In the genomic region with DNA sequence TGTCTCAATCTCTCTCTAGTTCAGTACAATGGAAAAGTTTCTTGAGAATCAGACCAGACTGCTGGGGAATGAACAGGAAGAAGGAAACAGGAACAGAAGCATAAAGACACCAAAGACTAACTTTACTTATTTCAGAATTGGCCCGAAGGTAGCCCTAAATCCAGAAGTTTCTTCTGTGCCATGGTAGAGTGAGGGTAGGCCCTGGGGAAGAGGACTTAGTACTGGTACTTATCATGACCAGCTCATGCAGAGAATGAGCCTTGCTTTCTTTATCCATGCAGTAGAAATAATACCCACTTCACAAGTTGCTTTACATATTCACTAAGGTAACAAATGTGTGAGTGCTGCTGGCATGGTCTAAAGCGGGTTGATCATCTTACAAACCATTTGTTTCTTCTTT, we compare ENCODE assay signal across 13 cellular contexts.
A peak's percentile ranks its signal among the peaks of the same experiment; 100 is the strongest.
DNase-seq lines count a peak whose midpoint lies in the region; ATAC-seq and TF ChIP-seq lines count a peak whose summit lies in the region.
"Had no signal": no experiment of that assay in that cellular context is flagged by ENCODE, and none has a peak within 500 bp of the region (broad histone marks: within the 10 kb centered on the region; RNA-seq: fewer than 3 reads in every experiment).

No MANE protein-coding gene starts in this region.

- no peak overlapping the region for H3K4me3 Mint-ChIP-seq in nephron progenitor cell

- peak overlapping the region; percentile 91 to 100 (median 98) for H3K27ac ChIP-seq in BLaER1 treated with 17β-estradiol and CSF1 and Interleukin-3, amounts not matched to agents 10 nM and 100 nM
- H3K27ac ChIP-seq in left lung, result peak overlapping the region; percentile 60 to 97
- H3K27ac ChIP-seq: psoas muscle, SJCRH30 had no signal

- no peak for TF ChIP-seq CTCF in left lung (IDR thresholded peaks at IDR 0.05)
- TF ChIP-seq CTCF in nephron progenitor cell (IDR thresholded peaks at IDR 0.05), result no peak

- no peaks in the 10 kb centered on the region for H3K9me3 ChIP-seq in BLaER1 treated with 17β-estradiol and CSF1 and Interleukin-3, amounts not matched to agents 10 nM and 100 nM (replicated peaks in 1 of 11)
- H3K9me3 ChIP-seq in left lung, result no peaks in the 10 kb centered on the region
- H3K9me3 ChIP-seq: psoas muscle, SJCRH30 had no signal

- H3K27me3 Mint-ChIP-seq in nephron progenitor cell (ENCODE audit: low read depth, poor library complexity), result peaks cover 11% of the 10 kb centered on the region

- intact Hi-C loops in left lung (cut with DNase I), result no loop called here

- H3K27ac Mint-ChIP-seq in nephron progenitor cell, result no peak overlapping the region

- H3K9me3 Mint-ChIP-seq in nephron progenitor cell, result no peaks in the 10 kb centered on the region

- H3K9ac ChIP-seq in BLaER1 treated with 17β-estradiol and CSF1 and Interleukin-3, amounts not matched to agents 10 nM and 100 nM, result peak overlapping the region; percentile 79 to 99 (median 97)

- ATAC-seq in GM18909 (IDR thresholded peaks at IDR 0.05; ENCODE audit: poor library complexity, unreplicated experiment) (peak; percentile 3), left lung (no peak)

- H3K4me1 Mint-ChIP-seq in nephron progenitor cell, result peaks cover 2% of the 10 kb centered on the region

- peaks cover 72 to 87% (median 82%) of the 10 kb centered on the region in 10 experiments for H3K4me1 ChIP-seq in BLaER1 treated with 17β-estradiol and CSF1 and Interleukin-3, amounts not matched to agents 10 nM and 100 nM
- peaks cover 0 to 80% of the 10 kb centered on the region in 2 donors for H3K4me1 ChIP-seq in left lung
- H3K4me1 ChIP-seq: psoas muscle, SJCRH30 had no signal

- peak; percentile 59 to 74 for DNase-seq in Kasumi-1 (lab: John Stamatoyannopoulos, UW)
- no peak for DNase-seq in left lung
- no peak for DNase-seq in nephron progenitor cell
- no peak for DNase-seq in cortex of kidney (lab: John Stamatoyannopoulos, UW)
- DNase-seq in hepatic stellate cell (ENCODE audit: low spot score), result no peak
- DNase-seq in NCI-H69 (lab: John Stamatoyannopoulos, UW), result no peak
- DNase-seq: activated CD8-positive, alpha-beta memory T cell treated with anti-CD3 and anti-CD28 coated beads for 24 hours; islet precursor cell; NCI-H2171; psoas muscle; SJCRH30 had no signal

- H3K36me3 Mint-ChIP-seq in nephron progenitor cell (ENCODE audit: low read depth), result no peaks in the 10 kb centered on the region

- H3K4me3 ChIP-seq in BLaER1 treated with 17β-estradiol and CSF1 and Interleukin-3, amounts not matched to agents 10 nM and 100 nM, result peak overlapping the region; percentile 84 to 98 (median 96)
- peak overlapping the region in 1 of 2 donors; percentile 80 for H3K4me3 ChIP-seq in left lung
- H3K4me3 ChIP-seq: psoas muscle, SJCRH30 had no signal

- peak overlapping the region; percentile 92 to 98 (median 95) for H3K4me2 ChIP-seq in BLaER1 treated with 17β-estradiol and CSF1 and Interleukin-3, amounts not matched to agents 10 nM and 100 nM

- H3K27me3 ChIP-seq in BLaER1 treated with 17β-estradiol and CSF1 and Interleukin-3, amounts not matched to agents 10 nM and 100 nM, result no peaks in the 10 kb centered on the region
- no peaks in the 10 kb centered on the region for H3K27me3 ChIP-seq in left lung
- H3K27me3 ChIP-seq: SJCRH30 had no signal

- peaks cover 4 to 93% (median 77%) of the 10 kb centered on the region in 11 experiments; a peak in 20 of 22 replicates for H4K20me1 ChIP-seq in BLaER1 treated with 17β-estradiol and CSF1 and Interleukin-3, amounts not matched to agents 10 nM and 100 nM

- peaks cover 16 to 96% (median 91%) of the 10 kb centered on the region in 11 experiments; a peak in 18 of 22 replicates for H3K36me3 ChIP-seq in BLaER1 treated with 17β-estradiol and CSF1 and Interleukin-3, amounts not matched to agents 10 nM and 100 nM
- H3K36me3 ChIP-seq in left lung, result peaks cover 0 to 6% of the 10 kb centered on the region in 2 donors

Comparison
In these comparisons a context has a peak if more than half of its experiments do, and no peak if none do; other contexts are left out.
1. DNase-seq: peak in Kasumi-1 (2 of 2); none in left lung (0 of 2), nephron progenitor cell (single experiment), cortex of kidney (single experiment), hepatic stellate cell (single experiment) and NCI-H69 (single experiment).